Comparison of ENCODE assay signal across 9 cellular contexts in genomic region chr15:64246364-64247189, GRCh38.
A peak's percentile ranks its signal among the peaks of the same experiment; 100 is the strongest.
DNase-seq lines count a peak whose midpoint lies in the region; ATAC-seq and TF ChIP-seq lines count a peak whose summit lies in the region.
"Had no signal": no experiment of that assay in that cellular context is flagged by ENCODE, and none has a peak within 500 bp of the region (broad histone marks: within the 10 kb centered on the region; RNA-seq: fewer than 3 reads in every experiment).

No MANE protein-coding gene starts in this region.

- H3K4me1 ChIP-seq in prostate gland (replicated peaks): no peaks in the 10 kb centered on the region
- H3K4me1 ChIP-seq: parathyroid adenoma had no signal

- peaks cover 65% of the 10 kb centered on the region for H3K4me1 Mint-ChIP-seq in activated T-helper 1 cell treated with anti-CD3 and anti-CD28 coated beads, Interleukin-12 subunit alpha, Interleukin-12 subunit beta, Interleukin-2, Interleukin-4 antibody, amounts not matched to agents 30 ng/mL and 10 ng/mL and 1 ng/mL, durations not matched to agents 14 hours and 24 hours and 36 hours (ENCODE audit: low read depth)

- H3K4me3 ChIP-seq in prostate gland: no peak overlapping the region

- 80% methylated on average over 9 of the region's 9 CpGs for WGBS in prostate gland

- no peaks in the 10 kb centered on the region for H3K9me3 ChIP-seq in prostate gland

- H3K36me3 ChIP-seq in prostate gland: no peaks in the 10 kb centered on the region

- H3K27me3 Mint-ChIP-seq in activated T-helper 1 cell treated with anti-CD3 and anti-CD28 coated beads, Interleukin-12 subunit alpha, Interleukin-12 subunit beta, Interleukin-2, Interleukin-4 antibody, amounts not matched to agents 30 ng/mL and 10 ng/mL and 1 ng/mL, durations not matched to agents 14 hours and 24 hours and 36 hours (ENCODE audit: insufficient read depth): peaks cover 2% of the 10 kb centered on the region

- TF ChIP-seq CTCF in prostate gland (IDR thresholded peaks at IDR 0.05): no peak

- H3K9me3 Mint-ChIP-seq in activated T-helper 1 cell treated with anti-CD3 and anti-CD28 coated beads, Interleukin-12 subunit alpha, Interleukin-12 subunit beta, Interleukin-2, Interleukin-4 antibody, amounts not matched to agents 30 ng/mL and 10 ng/mL and 1 ng/mL, durations not matched to agents 14 hours and 24 hours and 36 hours: peaks cover 12% of the 10 kb centered on the region

- DNase-seq in Ammon's horn (ENCODE audit: low spot score): peak; percentile 53
- DNase-seq in NCI-H2029 (lab: John Stamatoyannopoulos, UW): peak; percentile 67
- DNase-seq in activated T-helper 1 cell treated with anti-CD3 and anti-CD28 coated beads, Interleukin-12 subunit alpha, Interleukin-12 subunit beta, Interleukin-2, Interleukin-4 antibody, amounts not matched to agents 30 ng/mL and 10 ng/mL and 1 ng/mL, durations not matched to agents 14 hours and 24 hours and 36 hours (ENCODE audit: low spot score): peak; percentile 54
- peak; percentile 90 for DNase-seq in islet precursor cell
- DNase-seq in prostate gland (ENCODE audit: low spot score): no peak
- DNase-seq in mucosa of gallbladder (ENCODE audit: low spot score): no peak

- ATAC-seq in GM18508 (IDR thresholded peaks at IDR 0.05; ENCODE audit: insufficient read depth, unreplicated experiment): peak; percentile 66
- ATAC-seq in HG02798 (IDR thresholded peaks at IDR 0.05; ENCODE audit: poor library complexity, unreplicated experiment): peak; percentile 86

- no peak for TF ChIP-seq POLR2A in prostate gland (IDR thresholded peaks at IDR 0.05)

- no peaks in the 10 kb centered on the region for H3K27me3 ChIP-seq in prostate gland (replicated peaks; ENCODE audit: insufficient read depth)

- intact Hi-C loops in activated T-helper 1 cell treated with anti-CD3 and anti-CD28 coated beads, Interleukin-12 subunit alpha, Interleukin-12 subunit beta, Interleukin-2, Interleukin-4 antibody, amounts not matched to agents 30 ng/mL and 10 ng/mL and 1 ng/mL, durations not matched to agents 14 hours and 24 hours and 36 hours (cut with micrococcal nuclease): loop anchor here (1.0 to 10.0 kb wide), 9 partner anchors 24 to 1052 kb away; partner anchors contain the start of genes CIAO2A, PCLAF and SNX1
- intact Hi-C loops in prostate gland (cut with DNase I): no loop called here

- H3K27ac ChIP-seq in prostate gland: no peak overlapping the region
- H3K27ac ChIP-seq: parathyroid adenoma had no signal

- H3K4me3 Mint-ChIP-seq in activated T-helper 1 cell treated with anti-CD3 and anti-CD28 coated beads, Interleukin-12 subunit alpha, Interleukin-12 subunit beta, Interleukin-2, Interleukin-4 antibody, amounts not matched to agents 30 ng/mL and 10 ng/mL and 1 ng/mL, durations not matched to agents 14 hours and 24 hours and 36 hours: peak overlapping the region; percentile 38

- H3K27ac Mint-ChIP-seq in activated T-helper 1 cell treated with anti-CD3 and anti-CD28 coated beads, Interleukin-12 subunit alpha, Interleukin-12 subunit beta, Interleukin-2, Interleukin-4 antibody, amounts not matched to agents 30 ng/mL and 10 ng/mL and 1 ng/mL, durations not matched to agents 14 hours and 24 hours and 36 hours: peak overlapping the region; percentile 69

- peaks cover 35% of the 10 kb centered on the region for H3K36me3 Mint-ChIP-seq in activated T-helper 1 cell treated with anti-CD3 and anti-CD28 coated beads, Interleukin-12 subunit alpha, Interleukin-12 subunit beta, Interleukin-2, Interleukin-4 antibody, amounts not matched to agents 30 ng/mL and 10 ng/mL and 1 ng/mL, durations not matched to agents 14 hours and 24 hours and 36 hours (ENCODE audit: low read depth)

Comparison
In these comparisons a context has a peak if more than half of its experiments do, and no peak if none do; other contexts are left out.
1. DNase-seq: peak in Ammon's horn (single experiment), NCI-H2029 (single experiment), activated T-helper 1 cell treated with anti-CD3 and anti-CD28 coated beads, Interleukin-12 subunit alpha, Interleukin-12 subunit beta, Interleukin-2, Interleukin-4 antibody, amounts not matched to agents 30 ng/mL and 10 ng/mL and 1 ng/mL, durations not matched to agents 14 hours and 24 hours and 36 hours (single experiment) and islet precursor cell (single experiment); none in prostate gland (single experiment) and mucosa of gallbladder (single experiment).